ENCODE assay signal across 11 cellular contexts in genomic region chr11:100740440-100740839, GRCh38. TPM values are rescaled to one million over a fixed set of nuclear protein-coding genes. Genes with fewer than 3 reads are reported as not detected.
A peak's percentile ranks its signal among the peaks of the same experiment; 100 is the strongest.
DNase-seq lines count a peak whose midpoint lies in the region; ATAC-seq and TF ChIP-seq lines count a peak whose summit lies in the region.
"Had no signal": no experiment of that assay in that cellular context is flagged by ENCODE, and none has a peak within 500 bp of the region (broad histone marks: within the 10 kb centered on the region; RNA-seq: fewer than 3 reads in every experiment).

No MANE protein-coding gene starts in this region.

- no peaks in the 10 kb centered on the region for H3K36me3 ChIP-seq in Panc1 (ENCODE audit: control insufficient read depth, insufficient read depth, low read length)
- H3K36me3 ChIP-seq in tibial nerve, result no peaks in the 10 kb centered on the region
- H3K36me3 ChIP-seq: pancreas had no signal

- H3K27me3 ChIP-seq in Panc1 (ENCODE audit: control insufficient read depth, insufficient read depth, low read length) (no peaks in the 10 kb centered on the region), tibial nerve (no peaks in the 10 kb centered on the region)
- H3K27me3 ChIP-seq: pancreas had no signal

- H3K9me3 ChIP-seq in Panc1 (ENCODE audit: control insufficient read depth, insufficient read depth, low read depth, low read length), result no peaks in the 10 kb centered on the region
- peaks cover 0 to 3% (median 0%) of the 10 kb centered on the region in 4 donors for H3K9me3 ChIP-seq in tibial nerve
- H3K9me3 ChIP-seq: pancreas had no signal

- peak; percentile 40; the same call in 1 of the 2 replicates for ATAC-seq in Panc1
- no peak for ATAC-seq in stimulated activated naive B cell treated with anti-CD40 and anti-IgM and Interleukin-4, amounts not matched to agents 10 μg/mL and 1 μg/mL and 100 μg/mL, for 72 hours (replicated peaks)
- ATAC-seq: activated T-helper 17 cell treated with anti-CD3 and anti-CD28 coated beads, Interleukin-2, amount 50 U/mL, for 72 hours had no signal

- H3K4me1 Mint-ChIP-seq in glutamatergic neuron (ENCODE audit: low read depth, unreplicated experiment), result peaks cover 43% of the 10 kb centered on the region
- peaks cover 54% of the 10 kb centered on the region for H3K4me1 Mint-ChIP-seq in nephron progenitor cell
- H3K4me1 Mint-ChIP-seq in stimulated activated naive B cell treated with anti-CD40 and anti-IgM and Interleukin-4, amounts not matched to agents 10 μg/mL and 1 μg/mL and 100 μg/mL, for 72 hours, result peaks cover 10 to 20% of the 10 kb centered on the region in 2 donors
- H3K4me1 Mint-ChIP-seq: activated T-helper 17 cell treated with anti-CD3 and anti-CD28 coated beads, Interleukin-2, amount 50 U/mL, for 72 hours had no signal

- in situ Hi-C loops in Panc1 (cut with HindIII; ENCODE audit: low pct_unique_long_range_greater_than_20kb, low sequenced_read_pairs), result no loop called here

- WGBS in tibial nerve, 2 donors, result 21 to 31% methylated on average over 2 of the region's 2 CpGs

- H3K4me3 ChIP-seq in Panc1 (ENCODE audit: low read depth in 2 of 2, low read length in 2 of 2) (no peak overlapping the region), tibial nerve (no peak overlapping the region)
- H3K4me3 ChIP-seq: pancreas had no signal

- H3K4me3 Mint-ChIP-seq in glutamatergic neuron (ENCODE audit: unreplicated experiment), result peak overlapping the region; percentile 63
- peak overlapping the region; percentile 24 for H3K4me3 Mint-ChIP-seq in nephron progenitor cell
- no peak overlapping the region for H3K4me3 Mint-ChIP-seq in stimulated activated naive B cell treated with anti-CD40 and anti-IgM and Interleukin-4, amounts not matched to agents 10 μg/mL and 1 μg/mL and 100 μg/mL, for 72 hours
- H3K4me3 Mint-ChIP-seq: activated T-helper 17 cell treated with anti-CD3 and anti-CD28 coated beads, Interleukin-2, amount 50 U/mL, for 72 hours had no signal

- H3K36me3 Mint-ChIP-seq in glutamatergic neuron (ENCODE audit: unreplicated experiment) (no peaks in the 10 kb centered on the region), nephron progenitor cell (ENCODE audit: low read depth) (peaks cover 22% of the 10 kb centered on the region)
- peaks cover 2 to 5% of the 10 kb centered on the region in 2 donors for H3K36me3 Mint-ChIP-seq in stimulated activated naive B cell treated with anti-CD40 and anti-IgM and Interleukin-4, amounts not matched to agents 10 μg/mL and 1 μg/mL and 100 μg/mL, for 72 hours

- DNase-seq in A172 (ENCODE audit: low spot score) (peak; percentile 39), Panc1 (ENCODE audit: low read depth, low spot score) (no peak), glutamatergic neuron (no peak), nephron progenitor cell (no peak), tibial nerve (ENCODE audit: low spot score in 2 of 2) (no peak), mesenteric fat pad (ENCODE audit: low spot score) (no peak)
- DNase-seq in stimulated activated naive B cell treated with anti-CD40 and anti-IgM and Interleukin-4, amounts not matched to agents 10 μg/mL and 1 μg/mL and 100 μg/mL, for 72 hours, result no peak
- no peak for DNase-seq in activated effector memory CD4-positive, alpha-beta T cell treated with Interleukin-2 at 50 U/mL for 16 hours
- DNase-seq: activated CD4-positive, alpha-beta T cell treated with anti-CD3 and anti-CD28 coated beads, Interleukin-2, amount 50 U/mL, for 1 hour; pancreas had no signal

- no peak for TF ChIP-seq POLR2A in tibial nerve (IDR thresholded peaks at IDR 0.05)

- TF ChIP-seq EP300 in tibial nerve (IDR thresholded peaks at IDR 0.05), result no peak

- CTCF ChIA-PET in Panc1 (lab: Charles Lee), result no interaction called here

- H3K4me1 ChIP-seq in Panc1 (ENCODE audit: control insufficient read depth, insufficient read depth, low read length) (peaks cover 31% of the 10 kb centered on the region), tibial nerve (peaks cover 0 to 58% (median 31%) of the 10 kb centered on the region in 4 donors)

- TF ChIP-seq CTCF in Panc1 (IDR thresholded peaks at IDR 0.05) (no peak), glutamatergic neuron (IDR thresholded peaks at IDR 0.05; ENCODE audit: partially characterized antibody, unreplicated experiment) (no peak), nephron progenitor cell (IDR thresholded peaks at IDR 0.05) (no peak), tibial nerve (IDR thresholded peaks at IDR 0.05) (no peak)

- H3K27ac Mint-ChIP-seq in glutamatergic neuron (ENCODE audit: unreplicated experiment) (peak overlapping the region; percentile 96), nephron progenitor cell (peak overlapping the region; percentile 24)
- no peak overlapping the region for H3K27ac Mint-ChIP-seq in stimulated activated naive B cell treated with anti-CD40 and anti-IgM and Interleukin-4, amounts not matched to agents 10 μg/mL and 1 μg/mL and 100 μg/mL, for 72 hours
- H3K27ac Mint-ChIP-seq: activated T-helper 17 cell treated with anti-CD3 and anti-CD28 coated beads, Interleukin-2, amount 50 U/mL, for 72 hours had no signal

- POLR2A ChIA-PET in Panc1 (lab: Charles Lee), result interaction anchor here (0.6 to 0.9 kb wide), 3 partner anchors 11 to 52 kb away, joined by 3 to 11 read pairs (median 4); no protein-coding TSS in a partner anchor

- no peaks in the 10 kb centered on the region for H3K9me3 Mint-ChIP-seq in glutamatergic neuron (ENCODE audit: unreplicated experiment)
- peaks cover 5% of the 10 kb centered on the region for H3K9me3 Mint-ChIP-seq in nephron progenitor cell
- H3K9me3 Mint-ChIP-seq in stimulated activated naive B cell treated with anti-CD40 and anti-IgM and Interleukin-4, amounts not matched to agents 10 μg/mL and 1 μg/mL and 100 μg/mL, for 72 hours, result peaks cover 0 to 4% of the 10 kb centered on the region in 2 donors

- BruUV-seq in Panc1 (replicated peaks; lab: Mats Ljungman, UMichigan), result no TSS peak

- intact Hi-C loops in Panc1 (cut with micrococcal nuclease; ENCODE audit: unreplicated experiment), result no loop called here

- H3K27me3 Mint-ChIP-seq in glutamatergic neuron (ENCODE audit: unreplicated experiment) (no peaks in the 10 kb centered on the region), nephron progenitor cell (ENCODE audit: low read depth, poor library complexity) (peaks cover 4% of the 10 kb centered on the region)
- no peaks in the 10 kb centered on the region for H3K27me3 Mint-ChIP-seq in stimulated activated naive B cell treated with anti-CD40 and anti-IgM and Interleukin-4, amounts not matched to agents 10 μg/mL and 1 μg/mL and 100 μg/mL, for 72 hours
- H3K27me3 Mint-ChIP-seq: activated T-helper 17 cell treated with anti-CD3 and anti-CD28 coated beads, Interleukin-2, amount 50 U/mL, for 72 hours had no signal

- peak overlapping the region; percentile 49 for H3K27ac ChIP-seq in Panc1 (ENCODE audit: low read length)
- peak overlapping the region in 2 of 4 donors; percentile 70 to 71 for H3K27ac ChIP-seq in tibial nerve
- H3K27ac ChIP-seq: pancreas had no signal

RNA-seq across cellular contexts. Expression of gene ARHGAP42, which starts 53.4 kb away (rescaled TPM):
- total RNA-seq in A172 (2014; rRNA removed; shearing (Covaris generic)), result 15.8 and 17.1 TPM in 2 replicates
- total RNA-seq in Panc1 (2021; ENCODE audit: unreplicated experiment), result 7.1 TPM
- 4.4 TPM for polyA plus RNA-seq in Panc1 (2012; ENCODE audit: insufficient read length)
- 21.4 TPM for total RNA-seq in glutamatergic neuron (ENCODE audit: unreplicated experiment)
- total RNA-seq in tibial nerve, result 10 to 100 TPM; 28.5 to 52.2 (median 40.4) TPM
- 20.7 TPM for total RNA-seq in mesenteric fat pad
- total RNA-seq: activated T-helper 17 cell treated with anti-CD3 and anti-CD28 coated beads, Interleukin-2, amount 50 U/mL, for 72 hours had no signal

Comparison
In these comparisons a context has a peak if more than half of its experiments do, and no peak if none do; other contexts are left out.
1. H3K4me3 Mint-ChIP-seq: peak in glutamatergic neuron (single experiment) and nephron progenitor cell (single experiment); none in stimulated activated naive B cell treated with anti-CD40 and anti-IgM and Interleukin-4, amounts not matched to agents 10 μg/mL and 1 μg/mL and 100 μg/mL, for 72 hours (0 of 2).